In genomic region chr6:17945575-17945974, GRCh38 we compare ENCODE assay signal across 1 cellular context.
TF ChIP-seq lines count a peak whose summit lies in the region.

No MANE protein-coding gene starts in this region.

TF ChIP-seq in IMR-90, 13 proteins besides CTCF, POLR2A, EP300 and RAD21:
- no peak for TF ChIP-seq ELK1 (IDR thresholded peaks at IDR 0.05; ENCODE audit: borderline replicate concordance, low read depth, low read length)
- no peak for TF ChIP-seq MXI1 (IDR thresholded peaks at IDR 0.05; ENCODE audit: borderline replicate concordance, low read depth, low read length)
- no peak for TF ChIP-seq CEBPB (IDR thresholded peaks at IDR 0.05; ENCODE audit: low read depth, low read length)
- TF ChIP-seq NFE2L2 (IDR thresholded peaks at IDR 0.05; ENCODE audit: low read depth, low read length), result no peak
- TF ChIP-seq SMC3 (IDR thresholded peaks at IDR 0.05; ENCODE audit: low read depth, low read length), result no peak
- TF ChIP-seq USF2 (IDR thresholded peaks at IDR 0.05; ENCODE audit: low read depth, low read length), result no peak
- no peak for TF ChIP-seq RCOR1 (IDR thresholded peaks at IDR 0.05; ENCODE audit: insufficient replicate concordance, low read length)
- no peak for TF ChIP-seq CHD1 (IDR thresholded peaks at IDR 0.05; ENCODE audit: low read depth, low read length)
- no peak for TF ChIP-seq MAZ (IDR thresholded peaks at IDR 0.05; ENCODE audit: borderline replicate concordance, low read depth, low read length)
- no peak for TF ChIP-seq MAFK (IDR thresholded peaks at IDR 0.05; ENCODE audit: low read depth, low read length)
- no peak for TF ChIP-seq RFX5 (IDR thresholded peaks at IDR 0.05; ENCODE audit: low read depth, low read length)
- no peak for TF ChIP-seq BHLHE40 (IDR thresholded peaks at IDR 0.05; ENCODE audit: low read depth, low read length)
TF ChIP-seq in IMR-90: peak in this region for 0.
